ENCODE assay signal across 21 cellular contexts in genomic region chr10:125859128-125859817, GRCh38. TPM values are rescaled to one million over a fixed set of nuclear protein-coding genes. Genes with fewer than 3 reads are reported as not detected.
A peak's percentile ranks its signal among the peaks of the same experiment; 100 is the strongest.
DNase-seq lines count a peak whose midpoint lies in the region; ATAC-seq and TF ChIP-seq lines count a peak whose summit lies in the region.
"Had no signal": no experiment of that assay in that cellular context is flagged by ENCODE, and none has a peak within 500 bp of the region (broad histone marks: within the 10 kb centered on the region; RNA-seq: fewer than 3 reads in every experiment).

No MANE protein-coding gene starts in this region.

- POLR2A ChIA-PET in activated CD4-positive, alpha-beta T cell treated with anti-CD3 and anti-CD28 coated beads for 36 hours (lab: Charles Lee): no interaction called here

- H3K9me3 ChIP-seq in OCI-LY3 (ENCODE audit: insufficient read depth, low read length) (no peaks in the 10 kb centered on the region), mucosa of stomach (ENCODE audit: control insufficient read depth, low read length) (no peaks in the 10 kb centered on the region), spleen (no peaks in the 10 kb centered on the region)
- H3K9me3 ChIP-seq: Caco-2, MG63, right lobe of liver had no signal

- no peak for TF ChIP-seq POLR2A in spleen (IDR thresholded peaks at IDR 0.05)

- peak; percentile 22 to 70 for DNase-seq in NCI-H2081 (lab: John Stamatoyannopoulos, UW)
- DNase-seq in NCI-H2081 treated with DMSO at 0.1 percent for 48 hours (lab: John Stamatoyannopoulos, UW): no peak
- DNase-seq in NCI-H2029 (lab: John Stamatoyannopoulos, UW): peak; percentile 79
- DNase-seq in activated CD4-positive, alpha-beta T cell treated with anti-CD3 and anti-CD28 coated beads for 36 hours: no peak
- no peak for DNase-seq in spleen
- DNase-seq: activated naive CD8-positive, alpha-beta T cell treated with anti-CD3 and anti-CD28 coated beads, Interleukin-2, amount 10 ng/mL, durations not matched to agents 7 days and 5 days; Caco-2; EL; left cardiac atrium; MG63; NCI-H226; right lobe of liver had no signal

- H4K20me1 ChIP-seq in OCI-LY3 (ENCODE audit: insufficient read depth, low read length): no peaks in the 10 kb centered on the region

- peaks cover 4% of the 10 kb centered on the region for H3K36me3 Mint-ChIP-seq in activated CD4-positive, alpha-beta T cell treated with anti-CD3 and anti-CD28 coated beads for 36 hours (ENCODE audit: low read depth)

- H3K27ac Mint-ChIP-seq in activated CD4-positive, alpha-beta T cell treated with anti-CD3 and anti-CD28 coated beads for 36 hours: no peak overlapping the region
- H3K27ac Mint-ChIP-seq: activated naive CD8-positive, alpha-beta T cell treated with anti-CD3 and anti-CD28 coated beads, Interleukin-2, amount 10 ng/mL, durations not matched to agents 7 days and 5 days; activated T-helper 1 cell treated with anti-CD3 and anti-CD28 coated beads, Interleukin-12 subunit alpha, Interleukin-12 subunit beta, Interleukin-2, Interleukin-4 antibody, amounts not matched to agents 30 ng/mL and 10 ng/mL and 1 ng/mL, durations not matched to agents 14 hours and 24 hours and 36 hours; brain; IgD-negative memory B cell; natural killer cell treated with Interleukin-12 subunit alpha and Interleukin-12 subunit beta and Interleukin-15 and Interleukin-18, amount 100 ng/mL, for 72 hours had no signal

- peak overlapping the region; percentile 39 for H3K4me2 ChIP-seq in OCI-LY3 (ENCODE audit: low read length)

- TF ChIP-seq CTCF in OCI-LY3 (IDR thresholded peaks at IDR 0.05; ENCODE audit: low read depth, low read length) (no peak), spleen (IDR thresholded peaks at IDR 0.05 in 8 of 11, conservative IDR thresholded peaks at IDR 0.05 in 3 of 11) (no peak)

- H3K4me3 Mint-ChIP-seq in activated CD4-positive, alpha-beta T cell treated with anti-CD3 and anti-CD28 coated beads for 36 hours: no peak overlapping the region
- H3K4me3 Mint-ChIP-seq: activated naive CD8-positive, alpha-beta T cell treated with anti-CD3 and anti-CD28 coated beads, Interleukin-2, amount 10 ng/mL, durations not matched to agents 7 days and 5 days; activated T-helper 1 cell treated with anti-CD3 and anti-CD28 coated beads, Interleukin-12 subunit alpha, Interleukin-12 subunit beta, Interleukin-2, Interleukin-4 antibody, amounts not matched to agents 30 ng/mL and 10 ng/mL and 1 ng/mL, durations not matched to agents 14 hours and 24 hours and 36 hours; brain; IgD-negative memory B cell; natural killer cell treated with Interleukin-12 subunit alpha and Interleukin-12 subunit beta and Interleukin-15 and Interleukin-18, amount 100 ng/mL, for 72 hours had no signal

- no peaks in the 10 kb centered on the region for H3K27me3 Mint-ChIP-seq in activated CD4-positive, alpha-beta T cell treated with anti-CD3 and anti-CD28 coated beads for 36 hours
- H3K27me3 Mint-ChIP-seq: activated naive CD8-positive, alpha-beta T cell treated with anti-CD3 and anti-CD28 coated beads, Interleukin-2, amount 10 ng/mL, durations not matched to agents 7 days and 5 days; brain; IgD-negative memory B cell; natural killer cell treated with Interleukin-12 subunit alpha and Interleukin-12 subunit beta and Interleukin-15 and Interleukin-18, amount 100 ng/mL, for 72 hours had no signal

- peaks cover 4% of the 10 kb centered on the region for H3K36me3 ChIP-seq in OCI-LY3 (replicated peaks; ENCODE audit: low read depth, low read length)
- no peaks in the 10 kb centered on the region for H3K36me3 ChIP-seq in mucosa of stomach (ENCODE audit: control insufficient read depth, insufficient read depth, low read length)
- peaks cover 0 to 65% (median 10%) of the 10 kb centered on the region in 6 donors for H3K36me3 ChIP-seq in spleen

- no peak for ATAC-seq in activated CD4-positive, alpha-beta T cell treated with anti-CD3 and anti-CD28 coated beads for 36 hours
- ATAC-seq in HG02970 (IDR thresholded peaks at IDR 0.05; ENCODE audit: low FRiP score, unreplicated experiment): no peak
- ATAC-seq: left cardiac atrium; natural killer cell treated with Interleukin-12 subunit alpha and Interleukin-12 subunit beta and Interleukin-15 and Interleukin-18, amount 100 ng/mL, for 72 hours; right lobe of liver had no signal

- intact Hi-C loops in activated CD4-positive, alpha-beta T cell treated with anti-CD3 and anti-CD28 coated beads for 36 hours (cut with DNase I, micrococcal nuclease): no loop called here
- intact Hi-C loops in spleen (cut with DNase I; ENCODE audit: low total_unique reads): no loop called here

- WGBS in spleen, 5 donors: 89 to 97% (median 92%) methylated on average over 4 of the region's 4 CpGs

- H3K9ac ChIP-seq in OCI-LY3 (ENCODE audit: low read length) (no peak overlapping the region), mucosa of stomach (ENCODE audit: low read length) (peak overlapping the region; percentile 24)
- H3K9ac ChIP-seq: parathyroid adenoma had no signal

- no peaks in the 10 kb centered on the region for H3K79me2 ChIP-seq in OCI-LY3 (ENCODE audit: low read length)
- H3K79me2 ChIP-seq: parathyroid adenoma had no signal

- CTCF ChIA-PET in activated CD4-positive, alpha-beta T cell treated with anti-CD3 and anti-CD28 coated beads for 36 hours (lab: Charles Lee): no interaction called here

- H2AFZ ChIP-seq in OCI-LY3 (ENCODE audit: low read depth, low read length): no peak overlapping the region
- H2AFZ ChIP-seq: parathyroid adenoma had no signal

- no peaks in the 10 kb centered on the region for H3K27me3 ChIP-seq in OCI-LY3 (ENCODE audit: low read depth, low read length)
- H3K27me3 ChIP-seq in mucosa of stomach (ENCODE audit: control insufficient read depth, insufficient read depth, low read length): no peaks in the 10 kb centered on the region
- H3K27me3 ChIP-seq in spleen (replicated peaks in 1 of 7): no peaks in the 10 kb centered on the region
- H3K27me3 ChIP-seq: MG63, right lobe of liver had no signal

- H3K4me3 ChIP-seq in OCI-LY3 (ENCODE audit: low read length): no peak overlapping the region
- H3K4me3 ChIP-seq in mucosa of stomach (ENCODE audit: low read length): no peak overlapping the region
- H3K4me3 ChIP-seq in spleen: no peak overlapping the region
- H3K4me3 ChIP-seq: coronary artery, MG63, right lobe of liver had no signal

- H3K27ac ChIP-seq in OCI-LY3 (ENCODE audit: low read length) (peak overlapping the region; percentile 63), spleen (no peak overlapping the region)
- H3K27ac ChIP-seq: coronary artery, parathyroid adenoma, right lobe of liver had no signal

- peaks cover 15% of the 10 kb centered on the region for H3K4me1 ChIP-seq in OCI-LY3 (ENCODE audit: low read length)
- peaks cover 16% of the 10 kb centered on the region for H3K4me1 ChIP-seq in mucosa of stomach (ENCODE audit: control insufficient read depth, insufficient read depth, low read length)
- no peaks in the 10 kb centered on the region for H3K4me1 ChIP-seq in spleen
- H3K4me1 ChIP-seq: Caco-2, parathyroid adenoma, right lobe of liver had no signal

- H3K9me3 Mint-ChIP-seq in activated CD4-positive, alpha-beta T cell treated with anti-CD3 and anti-CD28 coated beads for 36 hours (ENCODE audit: low read depth): no peaks in the 10 kb centered on the region
- H3K9me3 Mint-ChIP-seq: activated naive CD8-positive, alpha-beta T cell treated with anti-CD3 and anti-CD28 coated beads, Interleukin-2, amount 10 ng/mL, durations not matched to agents 7 days and 5 days; activated T-helper 1 cell treated with anti-CD3 and anti-CD28 coated beads, Interleukin-12 subunit alpha, Interleukin-12 subunit beta, Interleukin-2, Interleukin-4 antibody, amounts not matched to agents 30 ng/mL and 10 ng/mL and 1 ng/mL, durations not matched to agents 14 hours and 24 hours and 36 hours; brain; IgD-negative memory B cell; natural killer cell treated with Interleukin-12 subunit alpha and Interleukin-12 subunit beta and Interleukin-15 and Interleukin-18, amount 100 ng/mL, for 72 hours had no signal

- H3K4me1 Mint-ChIP-seq in activated CD4-positive, alpha-beta T cell treated with anti-CD3 and anti-CD28 coated beads for 36 hours: no peaks in the 10 kb centered on the region
- H3K4me1 Mint-ChIP-seq: brain had no signal

RNA-seq across cellular contexts. Expression of gene DHX32, which starts 21.8 kb away (rescaled TPM):
- 10 to 100 TPM; 19.4 to 23.5 TPM for total RNA-seq in activated CD4-positive, alpha-beta T cell treated with anti-CD3 and anti-CD28 coated beads for 36 hours
- total RNA-seq in spleen: 10 to 100 TPM; 18.6 to 27.7 (median 21.6) TPM
- 10 to 100 TPM in 2 of 3 donors, 1 to 10 TPM in 1; 8.6 to 11.3 (median 10.3) TPM for polyA plus RNA-seq in spleen

RNA-seq across cellular contexts. Expression of gene BCCIP, which starts 35.9 kb away (rescaled TPM):
- total RNA-seq in activated CD4-positive, alpha-beta T cell treated with anti-CD3 and anti-CD28 coated beads for 36 hours: 100 to 1,000 TPM; 106 to 115 TPM
- total RNA-seq in spleen: 10 to 100 TPM; 30.2 to 44.4 (median 33.9) TPM
- polyA plus RNA-seq in spleen: 10 to 100 TPM; 45.1 to 61.3 (median 56.1) TPM

RNA-seq across cellular contexts. Expression of gene UROS, which starts 36.2 kb away (rescaled TPM):
- total RNA-seq in activated CD4-positive, alpha-beta T cell treated with anti-CD3 and anti-CD28 coated beads for 36 hours: 10 to 100 TPM; 37.3 to 39.6 TPM
- 10 to 100 TPM; 30.3 to 43.8 (median 39.3) TPM for total RNA-seq in spleen
- 10 to 100 TPM; 31.6 to 40.7 (median 37.6) TPM for polyA plus RNA-seq in spleen

RNA-seq across cellular contexts. Expression of gene FANK1, which starts 37.1 kb away (rescaled TPM):
- 1 to 10 TPM in 1 of 2 experiments, under 1 TPM in 1; 0.42 to 1.0 TPM for total RNA-seq in activated CD4-positive, alpha-beta T cell treated with anti-CD3 and anti-CD28 coated beads for 36 hours
- total RNA-seq in spleen: 1 to 10 TPM in 2 of 7 donors, under 1 TPM in 3, not detected in 2; 0.50 to 1.0 (median 0.94) TPM
- 1 to 10 TPM in 1 of 3 donors, under 1 TPM in 2; 0.35 to 1.0 (median 0.72) TPM for polyA plus RNA-seq in spleen
- total RNA-seq: activated T-helper 1 cell treated with anti-CD3 and anti-CD28 coated beads, Interleukin-12 subunit alpha, Interleukin-12 subunit beta, Interleukin-2, Interleukin-4 antibody, amounts not matched to agents 30 ng/mL and 10 ng/mL and 1 ng/mL, durations not matched to agents 14 hours and 24 hours and 36 hours; natural killer cell treated with Interleukin-12 subunit alpha and Interleukin-12 subunit beta and Interleukin-15 and Interleukin-18, amount 100 ng/mL, for 72 hours had no signal
- polyA plus RNA-seq: IgD-negative memory B cell had no signal

Comparison
In these comparisons a context has a peak if more than half of its experiments do, and no peak if none do; other contexts are left out.
1. DNase-seq: peak in NCI-H2081 (2 of 2) and NCI-H2029 (single experiment); none in NCI-H2081 treated with DMSO at 0.1 percent for 48 hours (single experiment), activated CD4-positive, alpha-beta T cell treated with anti-CD3 and anti-CD28 coated beads for 36 hours (single experiment) and spleen (single experiment).